27 cellular contexts compared by ENCODE assay signal in genomic region chr16:9706217-9706616, GRCh38.
DNase-seq lines count a peak whose midpoint lies in the region; ATAC-seq and TF ChIP-seq lines count a peak whose summit lies in the region.
"Had no signal": no experiment of that assay in that cellular context is flagged by ENCODE, and none has a peak within 500 bp of the region (broad histone marks: within the 10 kb centered on the region; RNA-seq: fewer than 3 reads in every experiment).

No MANE protein-coding gene starts in this region.

- no peaks in the 10 kb centered on the region for H3K79me2 ChIP-seq in mammary epithelial cell (ENCODE audit: insufficient read depth, low read length)

- H3K4me1 Mint-ChIP-seq in activated naive CD4-positive, alpha-beta T cell treated with anti-CD3 and anti-CD28 coated beads, Interleukin-2, amount 10 ng/mL, durations not matched to agents 7 days and 5 days, result no peaks in the 10 kb centered on the region
- H3K4me1 Mint-ChIP-seq: activated CD4-positive, alpha-beta T cell treated with anti-CD3 and anti-CD28 coated beads, Interleukin-2, amount 10 ng/mL, durations not matched to agents 24 days and 14 days; nephron progenitor cell had no signal

- no peaks in the 10 kb centered on the region for H3K27me3 Mint-ChIP-seq in activated naive CD4-positive, alpha-beta T cell treated with anti-CD3 and anti-CD28 coated beads, Interleukin-2, amount 10 ng/mL, durations not matched to agents 7 days and 5 days
- H3K27me3 Mint-ChIP-seq: activated CD4-positive, alpha-beta T cell treated with anti-CD3 and anti-CD28 coated beads, Interleukin-2, amount 10 ng/mL, durations not matched to agents 24 days and 14 days; stimulated activated naive CD8-positive, alpha-beta T cell treated with anti-CD3 and anti-CD28 coated beads, Interleukin-15, Interleukin-2, amounts not matched to agents 100 ng/mL and 50 ng/mL, for 24 hours had no signal

- H3K4me1 ChIP-seq in mammary epithelial cell (ENCODE audit: insufficient read depth, low read length) (no peaks in the 10 kb centered on the region), breast epithelium (no peaks in the 10 kb centered on the region)
- H3K4me1 ChIP-seq: esophagus squamous epithelium, gastrocnemius medialis, pancreas, Peyer's patch, testis had no signal

- no TSS peak for BruUV-seq in mammary epithelial cell (replicated peaks; lab: Mats Ljungman, UMichigan)

- no peak for TF ChIP-seq POLR2A in breast epithelium (IDR thresholded peaks at IDR 0.05)

- in situ Hi-C loops in mammary epithelial cell (cut with MboI; ENCODE audit: low sequenced_read_pairs in 2 of 2) (no loop called here), brain microvascular endothelial cell (cut with HindIII; ENCODE audit: low pct_ligation_motif_present, low sequenced_read_pairs) (no loop called here)

- WGBS in mammary epithelial cell (ENCODE audit: low coverage, missing lambda C conversion rate), result 73% methylated on average over 4 of the region's 4 CpGs

- peak; percentile 0 for DNase-seq in mammary epithelial cell
- no peak for DNase-seq in breast epithelium (ENCODE audit: low spot score in 2 of 2)
- peak; percentile 4 for DNase-seq in RKO (ENCODE audit: low spot score)
- DNase-seq in brain microvascular endothelial cell, result peak; percentile 18
- peak; percentile 37 for DNase-seq in retinal pigment epithelial cell (ENCODE audit: low read depth)
- no peak for DNase-seq in stimulated activated CD4-positive, alpha-beta T cell treated with anti-CD3 and anti-CD28 coated beads, Interleukin-2, amount 100 ng/mL, for 24 hours
- no peak for DNase-seq in activated naive CD4-positive, alpha-beta T cell treated with anti-CD3 and anti-CD28 coated beads, Interleukin-2, amount 10 ng/mL, durations not matched to agents 7 days and 5 days
- DNase-seq: activated CD4-positive, alpha-beta T cell treated with anti-CD3 and anti-CD28 coated beads, Interleukin-2, amount 10 ng/mL, durations not matched to agents 24 days and 14 days; activated effector memory CD4-positive, alpha-beta T cell treated with Interleukin-2 at 50 U/mL for 16 hours; activated T-cell treated with anti-CD3 and anti-CD28 coated beads, Interleukin-2, amount 50 U/mL, for 1 hour; esophagus squamous epithelium; gastrocnemius medialis; H9; left colon; NCI-H146; NCI-H748 treated with DMSO at 0.1 percent for 48 hours; nephron progenitor cell; pancreas; Peyer's patch; retina; small intestine; T-helper 9 cell; testis had no signal

- no peak overlapping the region for H3K27ac Mint-ChIP-seq in activated naive CD4-positive, alpha-beta T cell treated with anti-CD3 and anti-CD28 coated beads, Interleukin-2, amount 10 ng/mL, durations not matched to agents 7 days and 5 days
- H3K27ac Mint-ChIP-seq: activated CD4-positive, alpha-beta T cell treated with anti-CD3 and anti-CD28 coated beads, Interleukin-2, amount 10 ng/mL, durations not matched to agents 24 days and 14 days; H9; nephron progenitor cell; stimulated activated naive CD8-positive, alpha-beta T cell treated with anti-CD3 and anti-CD28 coated beads, Interleukin-15, Interleukin-2, amounts not matched to agents 100 ng/mL and 50 ng/mL, for 24 hours had no signal

- H3K9me3 Mint-ChIP-seq in activated naive CD4-positive, alpha-beta T cell treated with anti-CD3 and anti-CD28 coated beads, Interleukin-2, amount 10 ng/mL, durations not matched to agents 7 days and 5 days, result peaks cover 4% of the 10 kb centered on the region
- H3K9me3 Mint-ChIP-seq: nephron progenitor cell had no signal

- peaks cover under 1% of the 10 kb centered on the region for H3K9me3 ChIP-seq in mammary epithelial cell (replicated peaks; ENCODE audit: insufficient read depth, low read length)
- H3K9me3 ChIP-seq in breast epithelium, result no peaks in the 10 kb centered on the region
- H3K9me3 ChIP-seq: esophagus squamous epithelium, gastrocnemius medialis, pancreas, Peyer's patch, testis had no signal

- dilution Hi-C loops in mammary epithelial cell (cut with HindIII; ENCODE audit: low sequenced_read_pairs), result no loop called here

- H3K36me3 ChIP-seq in mammary epithelial cell (ENCODE audit: insufficient read depth, low read length) (no peaks in the 10 kb centered on the region), breast epithelium (no peaks in the 10 kb centered on the region), brain microvascular endothelial cell (replicated peaks) (no peaks in the 10 kb centered on the region)
- H3K36me3 ChIP-seq: esophagus squamous epithelium, gastrocnemius medialis, pancreas, Peyer's patch had no signal

- ATAC-seq in GM21737 (IDR thresholded peaks at IDR 0.05; ENCODE audit: unreplicated experiment), result no peak
- ATAC-seq: gastrocnemius medialis had no signal

- no peak overlapping the region for H3K4me2 ChIP-seq in mammary epithelial cell (ENCODE audit: insufficient read depth, low read depth, low read length)
- H3K4me2 ChIP-seq: KMS-11 had no signal

- no peak for TF ChIP-seq CTCF in mammary epithelial cell (conservative IDR thresholded peaks at IDR 0.05 in 1 of 2, IDR thresholded peaks at IDR 0.05 in 1 of 2; ENCODE audit: extremely low read depth in 1 of 2, insufficient read depth in 1 of 2, low read depth in 1 of 2, low read length in 2 of 2)
- no peak for TF ChIP-seq CTCF in breast epithelium (IDR thresholded peaks at IDR 0.05)
- no peak for TF ChIP-seq CTCF in brain microvascular endothelial cell (IDR thresholded peaks at IDR 0.05; ENCODE audit: low read depth, low read length, missing control alignments)
- TF ChIP-seq CTCF in retinal pigment epithelial cell (conservative IDR thresholded peaks at IDR 0.05; ENCODE audit: low read depth, low read length), result no peak

- no peaks in the 10 kb centered on the region for H4K20me1 ChIP-seq in mammary epithelial cell (ENCODE audit: insufficient read depth, low read length)

- no peak overlapping the region for H3K4me3 ChIP-seq in mammary epithelial cell (replicated peaks in 1 of 3; ENCODE audit: insufficient read depth in 1 of 3, low read depth in 2 of 3, low read length in 3 of 3)
- H3K4me3 ChIP-seq in breast epithelium, result no peak overlapping the region
- no peak overlapping the region for H3K4me3 ChIP-seq in brain microvascular endothelial cell (ENCODE audit: low read depth, low read length)
- no peak overlapping the region for H3K4me3 ChIP-seq in retinal pigment epithelial cell (ENCODE audit: low read length)
- H3K4me3 ChIP-seq: esophagus squamous epithelium, gastrocnemius medialis, pancreas, Peyer's patch, testis had no signal

- intact Hi-C loops in mammary epithelial cell (cut with micrococcal nuclease) (no loop called here), breast epithelium (cut with DNase I; ENCODE audit: low total_unique reads) (no loop called here)

- H3K27me3 ChIP-seq in mammary epithelial cell (ENCODE audit: insufficient read depth, low read length) (no peaks in the 10 kb centered on the region), breast epithelium (peaks cover 0 to 4% of the 10 kb centered on the region in 2 donors), brain microvascular endothelial cell (replicated peaks) (no peaks in the 10 kb centered on the region)
- H3K27me3 ChIP-seq: gastrocnemius medialis, pancreas, Peyer's patch, testis had no signal

- no peak overlapping the region for H3K27ac ChIP-seq in mammary epithelial cell (ENCODE audit: insufficient read depth, low read depth, low read length)
- no peak overlapping the region for H3K27ac ChIP-seq in breast epithelium
- H3K27ac ChIP-seq in brain microvascular endothelial cell, result no peak overlapping the region
- H3K27ac ChIP-seq: 22Rv1, esophagus squamous epithelium, gastrocnemius medialis, KMS-11, pancreas, Peyer's patch, testis had no signal

- H3K4me3 Mint-ChIP-seq in activated naive CD4-positive, alpha-beta T cell treated with anti-CD3 and anti-CD28 coated beads, Interleukin-2, amount 10 ng/mL, durations not matched to agents 7 days and 5 days, result no peak overlapping the region
- H3K4me3 Mint-ChIP-seq: activated CD4-positive, alpha-beta T cell treated with anti-CD3 and anti-CD28 coated beads, Interleukin-2, amount 10 ng/mL, durations not matched to agents 24 days and 14 days; H9; nephron progenitor cell; stimulated activated naive CD8-positive, alpha-beta T cell treated with anti-CD3 and anti-CD28 coated beads, Interleukin-15, Interleukin-2, amounts not matched to agents 100 ng/mL and 50 ng/mL, for 24 hours had no signal

- H3K36me3 Mint-ChIP-seq in activated naive CD4-positive, alpha-beta T cell treated with anti-CD3 and anti-CD28 coated beads, Interleukin-2, amount 10 ng/mL, durations not matched to agents 7 days and 5 days, result no peaks in the 10 kb centered on the region

- H3K9ac ChIP-seq in mammary epithelial cell (ENCODE audit: insufficient read depth, low read length), result no peak overlapping the region
- H3K9ac ChIP-seq: KMS-11 had no signal

- H2AFZ ChIP-seq in mammary epithelial cell (ENCODE audit: low read depth, low read length), result no peak overlapping the region

- CTCF ChIA-PET in mammary epithelial cell (lab: Charles Lee; ENCODE audit: low non-redundant PET), result no interaction called here
- CTCF ChIA-PET in activated naive CD4-positive, alpha-beta T cell treated with anti-CD3 and anti-CD28 coated beads, Interleukin-2, amount 10 ng/mL, durations not matched to agents 7 days and 5 days (lab: Charles Lee), result no interaction called here

Comparison
In these comparisons a context has a peak if more than half of its experiments do, and no peak if none do; other contexts are left out.
1. DNase-seq: peak in mammary epithelial cell (single experiment), RKO (single experiment), brain microvascular endothelial cell (single experiment) and retinal pigment epithelial cell (single experiment); none in breast epithelium (0 of 2), stimulated activated CD4-positive, alpha-beta T cell treated with anti-CD3 and anti-CD28 coated beads, Interleukin-2, amount 100 ng/mL, for 24 hours (0 of 2) and activated naive CD4-positive, alpha-beta T cell treated with anti-CD3 and anti-CD28 coated beads, Interleukin-2, amount 10 ng/mL, durations not matched to agents 7 days and 5 days (single experiment).